Comparison of ENCODE assay signal across 1 cellular context in genomic region chr17:4232168-4232813, GRCh38.
TF ChIP-seq lines count a peak whose summit lies in the region.

No MANE protein-coding gene starts in this region.

TF ChIP-seq in SK-N-SH, 30 proteins besides CTCF, POLR2A, EP300 and RAD21 (continued from another document):
- TF ChIP-seq REST (IDR thresholded peaks at IDR 0.05; ENCODE audit: low read depth, low read length): no peak
- TF ChIP-seq NFIC (IDR thresholded peaks at IDR 0.05; ENCODE audit: borderline replicate concordance): peak; percentile 26; the same call in 1 of the 2 replicates
- peak; percentile 57 for TF ChIP-seq TCF12 (IDR thresholded peaks at IDR 0.05)
